In the genomic region with DNA sequence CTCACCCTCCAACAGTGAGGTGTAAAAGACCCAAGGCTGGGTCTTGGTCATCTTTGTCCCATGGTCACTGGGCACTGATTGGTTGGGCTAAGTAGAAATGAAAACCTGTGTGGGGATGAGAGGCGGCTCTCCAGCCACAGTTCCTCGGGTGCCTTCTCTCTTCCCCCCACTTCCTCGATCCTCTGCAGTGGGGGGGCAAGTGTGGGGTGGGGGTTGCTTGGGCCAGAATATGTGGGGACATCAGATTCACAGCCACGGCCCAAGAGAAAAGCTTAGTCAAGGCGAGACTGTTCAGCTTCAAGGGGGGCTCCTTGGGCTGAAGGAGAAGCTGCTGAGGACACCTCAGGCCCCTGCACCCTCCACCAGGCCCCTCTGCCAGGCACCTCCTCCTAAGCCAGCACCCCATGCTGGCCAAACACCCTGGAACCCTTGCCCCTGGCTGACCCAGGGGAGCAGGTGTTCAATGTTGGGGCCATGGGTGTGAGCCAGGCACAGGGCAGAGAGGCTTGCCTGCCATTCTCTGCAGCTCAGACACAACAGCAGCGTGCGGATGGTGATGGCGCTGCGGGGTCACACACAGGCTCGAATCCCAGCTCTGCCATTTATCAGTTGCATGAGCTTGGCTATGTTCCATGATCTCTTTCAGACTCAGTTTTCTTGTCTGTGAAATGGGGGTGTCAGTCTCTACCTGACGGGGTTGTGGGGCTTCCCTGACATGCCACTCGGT, we compare ENCODE assay signal across 19 cellular contexts. TPM values are rescaled to one million over a fixed set of nuclear protein-coding genes. Genes with fewer than 3 reads are reported as not detected.
A peak's percentile ranks its signal among the peaks of the same experiment; 100 is the strongest.
DNase-seq lines count a peak whose midpoint lies in the region; ATAC-seq and TF ChIP-seq lines count a peak whose summit lies in the region.
"Had no signal": no experiment of that assay in that cellular context is flagged by ENCODE, and none has a peak within 500 bp of the region (broad histone marks: within the 10 kb centered on the region; RNA-seq: fewer than 3 reads in every experiment).

No MANE protein-coding gene starts in this region.

- peaks cover 62% of the 10 kb centered on the region for H3K4me1 Mint-ChIP-seq in activated CD4-positive, alpha-beta T cell treated with anti-CD3 and anti-CD28 coated beads for 36 hours
- peaks cover 98% of the 10 kb centered on the region for H3K4me1 Mint-ChIP-seq in dendritic cell treated with granulocyte-macrophage colony-stimulating factor and Interleukin-4, amounts not matched to agents 40 ng/mL and 50 ng/mL, for 4 days (ENCODE audit: low read depth)

- intact Hi-C loops in activated CD4-positive, alpha-beta T cell treated with anti-CD3 and anti-CD28 coated beads for 36 hours (cut with DNase I, micrococcal nuclease) = no loop called here
- intact Hi-C loops in dendritic cell treated with granulocyte-macrophage colony-stimulating factor and Interleukin-4, amounts not matched to agents 40 ng/mL and 50 ng/mL, for 4 days (cut with micrococcal nuclease) = no loop called here
- intact Hi-C loops in thyroid gland (cut with DNase I) = no loop called here

- no peaks in the 10 kb centered on the region for H3K27me3 Mint-ChIP-seq in activated CD4-positive, alpha-beta T cell treated with anti-CD3 and anti-CD28 coated beads for 36 hours
- no peaks in the 10 kb centered on the region for H3K27me3 Mint-ChIP-seq in dendritic cell treated with granulocyte-macrophage colony-stimulating factor and Interleukin-4, amounts not matched to agents 40 ng/mL and 50 ng/mL, for 4 days
- H3K27me3 Mint-ChIP-seq: type B pancreatic cell had no signal

- H4K20me1 ChIP-seq in osteoblast (ENCODE audit: insufficient read depth, low read length) = no peaks in the 10 kb centered on the region

- POLR2A ChIA-PET in activated CD4-positive, alpha-beta T cell treated with anti-CD3 and anti-CD28 coated beads for 36 hours (lab: Charles Lee) = interaction anchor here (0.6 kb wide), 1 partner anchor 21 kb away, joined by 3 read pairs; the partner anchor contains the start of gene TNFRSF1B

- H3K4me1 ChIP-seq in osteoblast (ENCODE audit: insufficient read depth, low read length) (peaks cover 31% of the 10 kb centered on the region), thyroid gland (peaks cover 35 to 66% of the 10 kb centered on the region in 2 donors)

- ATAC-seq in activated CD4-positive, alpha-beta T cell treated with anti-CD3 and anti-CD28 coated beads for 36 hours = no peak
- ATAC-seq in GM18505 (IDR thresholded peaks at IDR 0.05; ENCODE audit: unreplicated experiment) = no peak
- no peak for ATAC-seq in GM19397 (IDR thresholded peaks at IDR 0.05; ENCODE audit: unreplicated experiment)
- ATAC-seq: activated naive CD4-positive, alpha-beta T cell treated with anti-CD3 and anti-CD28 coated beads, Interleukin-2, amount 50 U/mL, for 72 hours had no signal

- peak overlapping the region; percentile 30 for H3K27ac Mint-ChIP-seq in activated CD4-positive, alpha-beta T cell treated with anti-CD3 and anti-CD28 coated beads for 36 hours
- H3K27ac Mint-ChIP-seq in dendritic cell treated with granulocyte-macrophage colony-stimulating factor and Interleukin-4, amounts not matched to agents 40 ng/mL and 50 ng/mL, for 4 days = peak overlapping the region; percentile 93
- H3K27ac Mint-ChIP-seq: nephron had no signal

- DNase-seq in activated CD4-positive, alpha-beta T cell treated with anti-CD3 and anti-CD28 coated beads for 36 hours = no peak
- DNase-seq in activated CD4-positive, alpha-beta T cell treated with anti-CD3 and anti-CD28 coated beads for 48 hours = no peak
- peak; percentile 23 for DNase-seq in osteoblast (ENCODE audit: insufficient read length, low spot score, missing footprints)
- no peak for DNase-seq in thyroid gland
- DNase-seq in inferior parietal cortex (ENCODE audit: extremely low spot score) = no peak
- DNase-seq: effector CD4-positive, alpha-beta T cell; NCI-H1930; NCI-H524; OCI-M1; stimulated activated CD4-positive, alpha-beta T cell treated with anti-CD3 and anti-CD28 coated beads, Interleukin-2, amount 100 ng/mL, for 24 hours had no signal

- H3K27ac ChIP-seq in osteoblast (ENCODE audit: low read depth, low read length) (no peak overlapping the region), thyroid gland (no peak overlapping the region)
- H3K27ac ChIP-seq: SK-N-MC had no signal

- peak; percentile 56 for TF ChIP-seq POLR2A in GM18505 (IDR thresholded peaks at IDR 0.05; ENCODE audit: borderline replicate concordance, extremely low read depth, insufficient read depth, insufficient read length)
- TF ChIP-seq POLR2A in thyroid gland (IDR thresholded peaks at IDR 0.05) = no peak

- H3K9me3 Mint-ChIP-seq in activated CD4-positive, alpha-beta T cell treated with anti-CD3 and anti-CD28 coated beads for 36 hours (ENCODE audit: low read depth) = peaks cover 10% of the 10 kb centered on the region
- H3K9me3 Mint-ChIP-seq in dendritic cell treated with granulocyte-macrophage colony-stimulating factor and Interleukin-4, amounts not matched to agents 40 ng/mL and 50 ng/mL, for 4 days = no peaks in the 10 kb centered on the region
- H3K9me3 Mint-ChIP-seq: type B pancreatic cell had no signal

- H3K4me3 ChIP-seq in osteoblast (ENCODE audit: insufficient read depth, low read length) = no peak overlapping the region
- no peak overlapping the region for H3K4me3 ChIP-seq in thyroid gland (replicated peaks in 1 of 3)
- H3K4me3 ChIP-seq: breast epithelium, SK-N-MC had no signal

- H3K27me3 ChIP-seq in osteoblast (ENCODE audit: insufficient read depth, low read length) = no peaks in the 10 kb centered on the region
- no peaks in the 10 kb centered on the region for H3K27me3 ChIP-seq in thyroid gland
- H3K27me3 ChIP-seq: breast epithelium had no signal

- no peak for TF ChIP-seq CTCF in osteoblast (IDR thresholded peaks at IDR 0.05; ENCODE audit: extremely low read depth, low read depth, low read length)
- no peak for TF ChIP-seq CTCF in thyroid gland (IDR thresholded peaks at IDR 0.05)

- H3K9me3 ChIP-seq in osteoblast (ENCODE audit: low read depth, low read length) (peaks cover 3% of the 10 kb centered on the region), thyroid gland (no peaks in the 10 kb centered on the region)
- H3K9me3 ChIP-seq: breast epithelium had no signal

- H2AFZ ChIP-seq in osteoblast (ENCODE audit: low read length) = no peak overlapping the region

- 86 to 98% methylated on average over 6 to 12 of the region's 12 CpGs for WGBS in thyroid gland, 2 donors

- peaks cover 9% of the 10 kb centered on the region for H3K36me3 Mint-ChIP-seq in activated CD4-positive, alpha-beta T cell treated with anti-CD3 and anti-CD28 coated beads for 36 hours (ENCODE audit: low read depth)
- H3K36me3 Mint-ChIP-seq in dendritic cell treated with granulocyte-macrophage colony-stimulating factor and Interleukin-4, amounts not matched to agents 40 ng/mL and 50 ng/mL, for 4 days (ENCODE audit: low read depth) = peaks cover 6% of the 10 kb centered on the region
- H3K36me3 Mint-ChIP-seq: type B pancreatic cell had no signal

- CTCF ChIA-PET in activated CD4-positive, alpha-beta T cell treated with anti-CD3 and anti-CD28 coated beads for 36 hours (lab: Charles Lee) = no interaction called here

- no peak overlapping the region for H3K4me3 Mint-ChIP-seq in activated CD4-positive, alpha-beta T cell treated with anti-CD3 and anti-CD28 coated beads for 36 hours
- no peak overlapping the region for H3K4me3 Mint-ChIP-seq in dendritic cell treated with granulocyte-macrophage colony-stimulating factor and Interleukin-4, amounts not matched to agents 40 ng/mL and 50 ng/mL, for 4 days
- H3K4me3 Mint-ChIP-seq: nephron, type B pancreatic cell had no signal

- H3K36me3 ChIP-seq in osteoblast (ENCODE audit: insufficient read depth, low read length) (no peaks in the 10 kb centered on the region), thyroid gland (no peaks in the 10 kb centered on the region)
- H3K36me3 ChIP-seq: breast epithelium had no signal

- no peak overlapping the region for H3K4me2 ChIP-seq in osteoblast (ENCODE audit: insufficient read depth, low read length)

- no peaks in the 10 kb centered on the region for H3K79me2 ChIP-seq in osteoblast (ENCODE audit: insufficient read depth, low read length)

RNA-seq across cellular contexts. Expression of gene TNFRSF1B, which starts 21.0 kb away (rescaled TPM):
- total RNA-seq in activated CD4-positive, alpha-beta T cell treated with anti-CD3 and anti-CD28 coated beads for 36 hours = 100 to 1,000 TPM; 107 to 116 TPM
- total RNA-seq in osteoblast (11.2 and 12.7 TPM in 2 replicates), thyroid gland (10 to 100 TPM in 2 of 4 donors, 1 to 10 TPM in 2; 4.4 to 20.4 (median 9.0) TPM)
- total RNA-seq: A172 had no signal
